In the genomic region with DNA sequence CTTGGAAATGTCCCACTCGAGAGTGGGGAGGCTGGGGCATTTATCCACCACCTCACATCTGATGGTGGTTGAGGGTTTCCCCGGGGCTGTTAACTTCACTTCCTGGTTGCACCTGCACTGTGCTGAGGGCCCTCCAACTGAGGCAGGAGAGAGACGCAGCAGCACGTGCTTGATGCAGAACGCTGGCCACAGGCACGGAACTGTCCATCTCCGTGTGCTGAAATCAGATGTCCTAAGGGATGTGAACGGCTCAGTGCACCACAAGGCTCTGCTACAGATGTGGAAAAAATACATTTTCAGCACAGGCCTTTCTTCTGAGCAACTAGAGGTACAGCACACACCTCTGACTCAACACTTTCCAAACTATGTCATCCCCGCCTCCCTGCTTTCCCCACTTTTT, we compare ENCODE assay signal across 1 cellular context.
TF ChIP-seq lines count a peak whose summit lies in the region.

No MANE protein-coding gene starts in this region.

TF ChIP-seq in Ishikawa, 13 proteins besides CTCF, POLR2A, EP300 and RAD21 (continued from another document):
- TF ChIP-seq REST (IDR thresholded peaks at IDR 0.05; ENCODE audit: low read depth), result peak; percentile 72
